7 cellular contexts compared by ENCODE assay signal in the genomic region with DNA sequence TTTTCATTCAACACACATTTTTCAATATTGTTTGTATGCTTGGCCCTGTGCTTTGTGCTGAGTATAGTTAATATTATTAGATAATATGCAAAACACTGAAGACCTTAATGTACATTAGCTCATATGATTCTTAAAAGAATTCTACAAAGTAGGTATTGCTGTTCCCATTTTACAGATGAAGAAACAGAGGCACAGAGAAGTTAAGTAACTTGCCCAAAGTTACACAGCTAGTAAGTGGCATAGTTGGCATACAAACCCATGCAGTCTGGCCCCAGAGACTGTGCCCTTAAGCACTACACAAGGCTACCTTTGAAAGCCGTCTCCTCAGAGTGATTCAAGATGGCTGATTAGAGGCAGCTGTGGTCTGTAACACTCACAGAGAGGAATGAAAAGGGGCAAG.
"Had no signal": no experiment of that assay in that cellular context is flagged by ENCODE, and none has a peak within 500 bp of the region (broad histone marks: within the 10 kb centered on the region; RNA-seq: fewer than 3 reads in every experiment).

No MANE protein-coding gene starts in this region.

- DNase-seq: GDM1, GF-D8 had no signal

- FAIRE-seq: G401.6, GM12878, GM12892, GM18507, GM19239 had no signal

- H3K4me3 ChIP-seq: GM12878 had no signal

- ATAC-seq: GM12878 had no signal
